In genomic region chr3:49313902-49314676, GRCh38 we compare ENCODE assay signal across 18 cellular contexts. TPM values are rescaled to one million over a fixed set of nuclear protein-coding genes. Genes with fewer than 3 reads are reported as not detected.
DNase-seq lines count a peak whose midpoint lies in the region; ATAC-seq and TF ChIP-seq lines count a peak whose summit lies in the region.
"Had no signal": no experiment of that assay in that cellular context is flagged by ENCODE, and none has a peak within 500 bp of the region (broad histone marks: within the 10 kb centered on the region; RNA-seq: fewer than 3 reads in every experiment).

No MANE protein-coding gene starts in this region.

- no peaks in the 10 kb centered on the region for H3K9me3 Mint-ChIP-seq in activated CD4-positive, alpha-beta T cell treated with anti-CD3 and anti-CD28 coated beads for 36 hours (ENCODE audit: low read depth)
- no peaks in the 10 kb centered on the region for H3K9me3 Mint-ChIP-seq in activated CD4-positive, alpha-beta T cell treated with anti-CD3 and anti-CD28 coated beads, Interleukin-2, amount 10 ng/mL, durations not matched to agents 7 days and 5 days
- H3K9me3 Mint-ChIP-seq: brain, neural progenitor cell had no signal

- H3K4me1 ChIP-seq in KMS-11 (ENCODE audit: low read depth, poor library complexity, severe bottlenecking) (peaks cover 13% of the 10 kb centered on the region), osteoblast (ENCODE audit: insufficient read depth, low read length) (peaks cover 7% of the 10 kb centered on the region)
- no peaks in the 10 kb centered on the region for H3K4me1 ChIP-seq in effector memory CD4-positive, alpha-beta T cell (ENCODE audit: control insufficient read depth, insufficient read depth, low read length, poor library complexity, severe bottlenecking)
- H3K4me1 ChIP-seq: A549, lower lobe of right lung, neural progenitor cell, Peyer's patch, thyroid gland had no signal

- peak overlapping the region; percentile 55 for H3K27ac Mint-ChIP-seq in activated CD4-positive, alpha-beta T cell treated with anti-CD3 and anti-CD28 coated beads for 36 hours
- no peak overlapping the region for H3K27ac Mint-ChIP-seq in activated CD4-positive, alpha-beta T cell treated with anti-CD3 and anti-CD28 coated beads, Interleukin-2, amount 10 ng/mL, durations not matched to agents 7 days and 5 days
- H3K27ac Mint-ChIP-seq: neural progenitor cell had no signal

- no peak for DNase-seq in activated CD4-positive, alpha-beta T cell treated with anti-CD3 and anti-CD28 coated beads for 36 hours
- DNase-seq in activated CD4-positive, alpha-beta T cell treated with anti-CD3 and anti-CD28 coated beads, Interleukin-2, amount 10 ng/mL, durations not matched to agents 7 days and 5 days: no peak
- DNase-seq in caudate nucleus (lab: John Stamatoyannopoulos, UW): peak in 3 of 61 donors; percentile 7 to 49 (median 43)
- peak; percentile 68 for DNase-seq in osteoblast (ENCODE audit: insufficient read length, low spot score, missing footprints)
- DNase-seq in effector memory CD4-positive, alpha-beta T cell: no peak
- DNase-seq in MG63: no peak
- no peak for DNase-seq in HT-29 (ENCODE audit: low spot score)
- DNase-seq: activated CD4-positive, CD25-positive, alpha-beta regulatory T cell; lower lobe of right lung; NCI-H1417; NCI-H446 treated with DMSO at 0.1 percent for 48 hours; Peyer's patch; thyroid gland had no signal

- H3K4me1 Mint-ChIP-seq in activated CD4-positive, alpha-beta T cell treated with anti-CD3 and anti-CD28 coated beads for 36 hours: peaks cover 9% of the 10 kb centered on the region
- no peaks in the 10 kb centered on the region for H3K4me1 Mint-ChIP-seq in activated CD4-positive, alpha-beta T cell treated with anti-CD3 and anti-CD28 coated beads, Interleukin-2, amount 10 ng/mL, durations not matched to agents 7 days and 5 days
- H3K4me1 Mint-ChIP-seq: brain, neural progenitor cell had no signal

- H3K4me3 Mint-ChIP-seq in activated CD4-positive, alpha-beta T cell treated with anti-CD3 and anti-CD28 coated beads for 36 hours: no peak overlapping the region
- no peak overlapping the region for H3K4me3 Mint-ChIP-seq in activated CD4-positive, alpha-beta T cell treated with anti-CD3 and anti-CD28 coated beads, Interleukin-2, amount 10 ng/mL, durations not matched to agents 7 days and 5 days
- H3K4me3 Mint-ChIP-seq: brain, neural progenitor cell had no signal

- ATAC-seq in activated CD4-positive, alpha-beta T cell treated with anti-CD3 and anti-CD28 coated beads for 36 hours: peak; percentile 55
- ATAC-seq: A549, lower lobe of right lung had no signal

- H3K4me3 ChIP-seq in KMS-11 (IDR thresholded peaks at IDR 0.05; ENCODE audit: insufficient read depth, low read depth, low read length) (no peak overlapping the region), osteoblast (ENCODE audit: insufficient read depth, low read length) (no peak overlapping the region), MG63 (no peak overlapping the region)
- H3K4me3 ChIP-seq in effector memory CD4-positive, alpha-beta T cell (ENCODE audit: insufficient read depth, low read depth, low read length, poor library complexity, severe bottlenecking): no peak overlapping the region
- H3K4me3 ChIP-seq: A549, lower lobe of right lung, neural progenitor cell, Peyer's patch, smooth muscle cell, thyroid gland had no signal

- H2AFZ ChIP-seq in KMS-11 (ENCODE audit: low read depth): no peak overlapping the region
- H2AFZ ChIP-seq in osteoblast (ENCODE audit: low read length): no peak overlapping the region
- H2AFZ ChIP-seq: neural progenitor cell had no signal

- H4K20me1 ChIP-seq in KMS-11 (ENCODE audit: insufficient read depth) (no peaks in the 10 kb centered on the region), osteoblast (ENCODE audit: insufficient read depth, low read length) (peaks cover 5% of the 10 kb centered on the region)

- intact Hi-C loops in activated CD4-positive, alpha-beta T cell treated with anti-CD3 and anti-CD28 coated beads for 36 hours (cut with DNase I, micrococcal nuclease): no loop called here

- H3K27ac ChIP-seq in KMS-11 (no peak overlapping the region), caudate nucleus (ENCODE audit: low read depth, low read length) (peak overlapping the region; percentile 61), osteoblast (ENCODE audit: low read depth, low read length) (peak overlapping the region; percentile 73)
- no peak overlapping the region for H3K27ac ChIP-seq in effector memory CD4-positive, alpha-beta T cell (ENCODE audit: insufficient read depth, low read length, poor library complexity, severe bottlenecking)
- H3K27ac ChIP-seq: A549, lower lobe of right lung, neural progenitor cell, Peyer's patch, thyroid gland had no signal

- TF ChIP-seq CTCF in KMS-11 (conservative IDR thresholded peaks at IDR 0.05; ENCODE audit: low read depth, low read length) (no peak), osteoblast (IDR thresholded peaks at IDR 0.05; ENCODE audit: extremely low read depth, low read depth, low read length) (no peak)

- H3K79me2 ChIP-seq in KMS-11 (ENCODE audit: insufficient read depth, low read depth) (no peaks in the 10 kb centered on the region), osteoblast (ENCODE audit: insufficient read depth, low read length) (peaks cover 8% of the 10 kb centered on the region)

- CTCF ChIA-PET in activated CD4-positive, alpha-beta T cell treated with anti-CD3 and anti-CD28 coated beads for 36 hours (lab: Charles Lee): no interaction called here
- CTCF ChIA-PET in activated CD4-positive, alpha-beta T cell treated with anti-CD3 and anti-CD28 coated beads, Interleukin-2, amount 10 ng/mL, durations not matched to agents 7 days and 5 days (lab: Charles Lee): interaction anchor here (0.6 kb wide), 1 partner anchor 106 kb away, joined by 3 read pairs; no protein-coding TSS in a partner anchor

- POLR2A ChIA-PET in activated CD4-positive, alpha-beta T cell treated with anti-CD3 and anti-CD28 coated beads for 36 hours (lab: Charles Lee): no interaction called here
- POLR2A ChIA-PET in activated CD4-positive, alpha-beta T cell treated with anti-CD3 and anti-CD28 coated beads, Interleukin-2, amount 10 ng/mL, durations not matched to agents 7 days and 5 days (lab: Charles Lee): no interaction called here

- peaks cover 36% of the 10 kb centered on the region for H3K36me3 Mint-ChIP-seq in activated CD4-positive, alpha-beta T cell treated with anti-CD3 and anti-CD28 coated beads for 36 hours (ENCODE audit: low read depth)
- peaks cover 30% of the 10 kb centered on the region for H3K36me3 Mint-ChIP-seq in activated CD4-positive, alpha-beta T cell treated with anti-CD3 and anti-CD28 coated beads, Interleukin-2, amount 10 ng/mL, durations not matched to agents 7 days and 5 days (ENCODE audit: low read depth)

- H3K27me3 ChIP-seq in KMS-11 (ENCODE audit: insufficient read depth, low read depth) (no peaks in the 10 kb centered on the region), osteoblast (ENCODE audit: insufficient read depth, low read length) (no peaks in the 10 kb centered on the region), MG63 (no peaks in the 10 kb centered on the region)
- H3K27me3 ChIP-seq in effector memory CD4-positive, alpha-beta T cell (replicated peaks; ENCODE audit: control insufficient read depth, insufficient read depth, low read length, poor library complexity, severe bottlenecking): no peaks in the 10 kb centered on the region
- H3K27me3 ChIP-seq: neural progenitor cell, Peyer's patch, thyroid gland had no signal

- H3K4me2 ChIP-seq in KMS-11: 0 out of 2 replicates have a peak overlapping the region, but pooled peaks have one; percentile 0
- peak overlapping the region; percentile 32 for H3K4me2 ChIP-seq in osteoblast (ENCODE audit: insufficient read depth, low read length)
- H3K4me2 ChIP-seq: A549, neural progenitor cell, smooth muscle cell had no signal

- H3K27me3 Mint-ChIP-seq in activated CD4-positive, alpha-beta T cell treated with anti-CD3 and anti-CD28 coated beads for 36 hours: no peaks in the 10 kb centered on the region
- H3K27me3 Mint-ChIP-seq in activated CD4-positive, alpha-beta T cell treated with anti-CD3 and anti-CD28 coated beads, Interleukin-2, amount 10 ng/mL, durations not matched to agents 7 days and 5 days: no peaks in the 10 kb centered on the region
- H3K27me3 Mint-ChIP-seq: brain had no signal

- no peaks in the 10 kb centered on the region for H3K36me3 ChIP-seq in KMS-11 (ENCODE audit: insufficient read depth)
- H3K36me3 ChIP-seq in osteoblast (ENCODE audit: insufficient read depth, low read length): peaks cover 37% of the 10 kb centered on the region
- peaks cover 36% of the 10 kb centered on the region for H3K36me3 ChIP-seq in effector memory CD4-positive, alpha-beta T cell (ENCODE audit: control insufficient read depth, insufficient read depth, low read length)
- no peaks in the 10 kb centered on the region; the same call in 1 of the 2 replicates for H3K36me3 ChIP-seq in MG63
- H3K36me3 ChIP-seq: neural progenitor cell had no signal

- H3K9me3 ChIP-seq in osteoblast (ENCODE audit: low read depth, low read length) (no peaks in the 10 kb centered on the region), MG63 (no peaks in the 10 kb centered on the region)
- H3K9me3 ChIP-seq in effector memory CD4-positive, alpha-beta T cell (ENCODE audit: control insufficient read depth, low read length): no peaks in the 10 kb centered on the region
- H3K9me3 ChIP-seq: A549, lower lobe of right lung, Peyer's patch, thyroid gland had no signal

- no peak overlapping the region for H3K9ac ChIP-seq in KMS-11
- H3K9ac ChIP-seq: neural progenitor cell had no signal

RNA-seq across cellular contexts. Expression of gene USP4, which starts 25.8 kb away (rescaled TPM):
- total RNA-seq in activated CD4-positive, alpha-beta T cell treated with anti-CD3 and anti-CD28 coated beads for 36 hours: 10 to 100 TPM; 69.3 to 71.8 TPM
- total RNA-seq in activated CD4-positive, alpha-beta T cell treated with anti-CD3 and anti-CD28 coated beads, Interleukin-2, amount 10 ng/mL, durations not matched to agents 7 days and 5 days: 10 to 100 TPM; 87.1 to 88.4 TPM
- total RNA-seq in osteoblast: 20.3 and 22.1 TPM in 2 replicates
- 22.7 and 30.3 TPM in 2 replicates for total RNA-seq in MG63 (2014; rRNA removed; shearing (Covaris generic); ENCODE audit: low replicate concordance)
- total RNA-seq in HT-29 (2014; rRNA removed; shearing (Covaris generic)): 8.0 and 14.7 TPM in 2 replicates

RNA-seq across cellular contexts. Expression of gene C3orf62, which starts 37.1 kb away (rescaled TPM):
- 1 to 10 TPM; 3.7 to 3.9 TPM for total RNA-seq in activated CD4-positive, alpha-beta T cell treated with anti-CD3 and anti-CD28 coated beads for 36 hours
- total RNA-seq in activated CD4-positive, alpha-beta T cell treated with anti-CD3 and anti-CD28 coated beads, Interleukin-2, amount 10 ng/mL, durations not matched to agents 7 days and 5 days: 10 to 100 TPM; 12.2 to 13.5 TPM
- 1.8 and 3.6 TPM in 2 replicates for total RNA-seq in osteoblast
- 1.4 and 2.7 TPM in 2 replicates for total RNA-seq in MG63 (2014; rRNA removed; shearing (Covaris generic); ENCODE audit: low replicate concordance)
- 1.3 and 3.8 TPM in 2 replicates for total RNA-seq in HT-29 (2014; rRNA removed; shearing (Covaris generic))

RNA-seq across cellular contexts. Expression of gene GPX1, which starts 44.1 kb away (rescaled TPM):
- 100 to 1,000 TPM; 182 to 306 TPM for total RNA-seq in activated CD4-positive, alpha-beta T cell treated with anti-CD3 and anti-CD28 coated beads for 36 hours
- 100 to 1,000 TPM in 1 of 2 experiments, 10 to 100 TPM in 1; 89.7 to 110 TPM for total RNA-seq in activated CD4-positive, alpha-beta T cell treated with anti-CD3 and anti-CD28 coated beads, Interleukin-2, amount 10 ng/mL, durations not matched to agents 7 days and 5 days
- total RNA-seq in osteoblast: 174 and 183 TPM in 2 replicates
- total RNA-seq in MG63 (2014; rRNA removed; shearing (Covaris generic); ENCODE audit: low replicate concordance): 74.0 and 247 TPM in 2 replicates
- 500 and 516 TPM in 2 replicates for total RNA-seq in HT-29 (2014; rRNA removed; shearing (Covaris generic))

Comparison
In these comparisons a context has a peak if more than half of its experiments do, and no peak if none do; other contexts are left out.
1. H3K27ac ChIP-seq: peak in caudate nucleus (single experiment) and osteoblast (single experiment); none in KMS-11 (single experiment) and effector memory CD4-positive, alpha-beta T cell (single experiment).